In genomic region chr2:189613650-189614420, GRCh38 we compare ENCODE assay signal across 9 cellular contexts. TPM values are rescaled to one million over a fixed set of nuclear protein-coding genes. Genes with fewer than 3 reads are reported as not detected.
DNase-seq lines count a peak whose midpoint lies in the region; ATAC-seq and TF ChIP-seq lines count a peak whose summit lies in the region.
"Had no signal": no experiment of that assay in that cellular context is flagged by ENCODE, and none has a peak within 500 bp of the region (broad histone marks: within the 10 kb centered on the region; RNA-seq: fewer than 3 reads in every experiment).

No MANE protein-coding gene starts in this region.

- H3K36me3 ChIP-seq in ascending aorta: no peaks in the 10 kb centered on the region

- H3K4me3 ChIP-seq in ascending aorta (peak overlapping the region; percentile 44 to 60), right cardiac atrium (ENCODE audit: low read length) (peak overlapping the region; percentile 55)

- ATAC-seq in right cardiac atrium (peak; percentile 86), GM18868 (IDR thresholded peaks at IDR 0.05; ENCODE audit: unreplicated experiment) (no peak), HG03135 (IDR thresholded peaks at IDR 0.05; ENCODE audit: unreplicated experiment) (no peak)

- intact Hi-C loops in ascending aorta (cut with DNase I): loop anchor here (2.0 kb wide), 1 partner anchor 33 kb away; the partner anchor contains the start of gene SLC40A1
- intact Hi-C loops in right cardiac atrium (cut with DNase I): no loop called here

- peak overlapping the region; percentile 75 to 78 for H3K27ac ChIP-seq in ascending aorta
- H3K27ac ChIP-seq in right cardiac atrium (ENCODE audit: low read length): peak overlapping the region; percentile 86

- H3K4me1 ChIP-seq in ascending aorta: peaks cover 5 to 13% of the 10 kb centered on the region in 2 donors
- peaks cover 4% of the 10 kb centered on the region for H3K4me1 ChIP-seq in right cardiac atrium (ENCODE audit: control insufficient read depth, insufficient read depth, low read length)

- H3K9me3 ChIP-seq in ascending aorta (no peaks in the 10 kb centered on the region), right cardiac atrium (ENCODE audit: control insufficient read depth, low read length) (no peaks in the 10 kb centered on the region)

- H3K27me3 ChIP-seq in ascending aorta (no peaks in the 10 kb centered on the region), right cardiac atrium (ENCODE audit: control insufficient read depth, insufficient read depth) (no peaks in the 10 kb centered on the region)

- DNase-seq in HPDE6-E6E7 (ENCODE audit: extremely low spot score): peak; percentile 33
- DNase-seq in ascending aorta (ENCODE audit: low spot score in 2 of 2): no peak
- peak in 1 of 3 donors; percentile 57 for DNase-seq in right cardiac atrium
- peak; percentile 25 for DNase-seq in stromal cell of bone marrow (ENCODE audit: low read depth)
- no peak for DNase-seq in midbrain (lab: John Stamatoyannopoulos, UW)
- no peak for DNase-seq in central memory CD4-positive, alpha-beta T cell
- DNase-seq: cerebellar nuclear complex had no signal

- no peak for TF ChIP-seq CTCF in ascending aorta (IDR thresholded peaks at IDR 0.05)

- 24% methylated on average over 2 of the region's 2 CpGs for WGBS in right cardiac atrium

RNA-seq across cellular contexts. Expression of gene SLC40A1, which starts 33.2 kb away (rescaled TPM):
- total RNA-seq in ascending aorta (40.8 TPM), right cardiac atrium (10 to 100 TPM; 50.5 to 86.9 (median 73.9) TPM)
- 32.2 TPM for polyA plus RNA-seq in right cardiac atrium

RNA-seq across cellular contexts. Expression of gene ASNSD1, which starts 47.4 kb away (rescaled TPM):
- 18.1 TPM for total RNA-seq in ascending aorta
- total RNA-seq in right cardiac atrium: 10 to 100 TPM; 29.9 to 38.7 (median 31.7) TPM
- polyA plus RNA-seq in right cardiac atrium: 36.1 TPM

Comparison
In these comparisons a context has a peak if more than half of its experiments do, and no peak if none do; other contexts are left out.
1. DNase-seq: peak in HPDE6-E6E7 (single experiment) and stromal cell of bone marrow (single experiment); none in ascending aorta (0 of 2), midbrain (single experiment) and central memory CD4-positive, alpha-beta T cell (single experiment).
2. ATAC-seq: peak in right cardiac atrium (2 of 2); none in GM18868 (single experiment) and HG03135 (single experiment).